Comparison of ENCODE assay signal across 20 cellular contexts in the genomic region with DNA sequence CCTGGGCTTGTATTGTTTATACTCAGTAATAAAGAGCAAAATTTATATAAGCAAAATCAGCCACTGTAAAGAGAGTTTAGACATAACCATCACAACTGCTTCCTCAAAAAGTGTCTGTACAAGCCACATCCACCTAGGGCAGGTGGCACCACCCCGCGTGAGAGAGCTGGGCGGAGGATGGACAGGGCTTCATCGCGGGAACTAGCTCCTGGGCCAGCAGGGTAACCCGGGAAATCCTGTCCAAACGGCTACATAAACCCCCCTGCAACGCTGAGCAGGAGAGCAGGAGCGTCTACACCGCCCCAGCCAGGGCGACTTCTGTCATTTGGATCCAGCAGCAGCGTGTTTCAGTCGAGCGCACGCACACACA. TPM values are rescaled to one million over a fixed set of nuclear protein-coding genes. Genes with fewer than 3 reads are reported as not detected.
A peak's percentile ranks its signal among the peaks of the same experiment; 100 is the strongest.
DNase-seq lines count a peak whose midpoint lies in the region; ATAC-seq, FAIRE-seq and TF ChIP-seq lines count a peak whose summit lies in the region.
"Had no signal": no experiment of that assay in that cellular context is flagged by ENCODE, and none has a peak within 500 bp of the region (broad histone marks: within the 10 kb centered on the region; RNA-seq: fewer than 3 reads in every experiment).

No MANE protein-coding gene starts in this region.

- H3K4me1 Mint-ChIP-seq in CD8-positive, alpha-beta memory T cell, result peaks cover 26 to 38% (median 28%) of the 10 kb centered on the region in 3 donors
- peaks cover 27 to 31% of the 10 kb centered on the region in 2 donors for H3K4me1 Mint-ChIP-seq in effector memory CD8-positive, alpha-beta T cell (ENCODE audit: low read depth in 2 of 2)
- H3K4me1 Mint-ChIP-seq in nephron, result peaks cover 5% of the 10 kb centered on the region

- H3K9me3 Mint-ChIP-seq in CD8-positive, alpha-beta memory T cell, result peaks cover 0 to 8% (median 6%) of the 10 kb centered on the region in 5 donors
- H3K9me3 Mint-ChIP-seq in effector memory CD8-positive, alpha-beta T cell, result peaks cover 6 to 13% of the 10 kb centered on the region in 2 donors
- peaks cover 17% of the 10 kb centered on the region for H3K9me3 Mint-ChIP-seq in nephron

- H3K27me3 ChIP-seq in CD8-positive, alpha-beta memory T cell (ENCODE audit: insufficient read depth, low read length, poor library complexity, severe bottlenecking), result peaks cover 13% of the 10 kb centered on the region

- peaks cover 34 to 56% of the 10 kb centered on the region in 2 donors for H3K27me3 Mint-ChIP-seq in CD8-positive, alpha-beta memory T cell
- peaks cover 47 to 81% of the 10 kb centered on the region in 2 donors for H3K27me3 Mint-ChIP-seq in effector memory CD8-positive, alpha-beta T cell
- H3K27me3 Mint-ChIP-seq in nephron (ENCODE audit: low read depth), result peaks cover 86% of the 10 kb centered on the region

- no peaks in the 10 kb centered on the region for H3K9me3 ChIP-seq in CD8-positive, alpha-beta memory T cell (ENCODE audit: low read length)
- H3K9me3 ChIP-seq: vagina had no signal

- no peak for ATAC-seq in effector memory CD8-positive, alpha-beta T cell (replicated peaks)
- ATAC-seq: esophagus mucosa had no signal

- H3K27ac ChIP-seq in CD8-positive, alpha-beta memory T cell (ENCODE audit: low read depth, low read length), result no peak overlapping the region
- H3K27ac ChIP-seq: breast epithelium, vagina had no signal

- peak; percentile 23 for FAIRE-seq in HTR-8/SVneo (lab: Jason Lieb, UNC)

- H3K4me3 ChIP-seq in CD8-positive, alpha-beta memory T cell (ENCODE audit: low read length), result no peak overlapping the region

- TF ChIP-seq CTCF in nephron (IDR thresholded peaks at IDR 0.05; ENCODE audit: unreplicated experiment in 3 of 3), result no peak

- no peaks in the 10 kb centered on the region for H3K36me3 ChIP-seq in CD8-positive, alpha-beta memory T cell (ENCODE audit: insufficient read depth, low read length)
- H3K36me3 ChIP-seq: breast epithelium, vagina had no signal

- no peak for DNase-seq in CD8-positive, alpha-beta memory T cell
- DNase-seq in HTR-8/SVneo (ENCODE audit: insufficient read length, low spot score), result no peak
- no peak for DNase-seq in effector memory CD8-positive, alpha-beta T cell
- no peak for DNase-seq in NCI-H345 (lab: John Stamatoyannopoulos, UW)
- DNase-seq in medulla oblongata (ENCODE audit: extremely low spot score), result no peak
- DNase-seq in UCSD-AML1 (lab: John Stamatoyannopoulos, UW; ENCODE audit: unreplicated experiment), result no peak
- DNase-seq: activated CD4-positive, alpha-beta T cell treated with anti-CD3 and anti-CD28 coated beads, Interleukin-2, amount 10 ng/mL, durations not matched to agents 7 days and 5 days; Calu3; Karpas-422; NCI-H1092; NK-92 treated with Interleukin-12 subunit alpha and Interleukin-12 subunit beta, amount 100 ng/mL, for 24 hours; RPMI8226; stimulated activated CD4-positive, alpha-beta T cell treated with anti-CD3 and anti-CD28 coated beads, Interleukin-2, amount 100 ng/mL, for 48 hours; substantia nigra had no signal

- H3K4me1 ChIP-seq in CD8-positive, alpha-beta memory T cell (ENCODE audit: insufficient read depth, low read length), result peaks cover 14% of the 10 kb centered on the region

- peaks cover 0 to 5% (median 0%) of the 10 kb centered on the region in 3 donors for H3K36me3 Mint-ChIP-seq in CD8-positive, alpha-beta memory T cell
- H3K36me3 Mint-ChIP-seq in effector memory CD8-positive, alpha-beta T cell (ENCODE audit: insufficient read depth), result no peaks in the 10 kb centered on the region
- H3K36me3 Mint-ChIP-seq in nephron (ENCODE audit: low read depth), result no peaks in the 10 kb centered on the region

- peak overlapping the region in 1 of 8 donors; percentile 4 for H3K27ac Mint-ChIP-seq in CD8-positive, alpha-beta memory T cell
- no peak overlapping the region for H3K27ac Mint-ChIP-seq in effector memory CD8-positive, alpha-beta T cell
- no peak overlapping the region for H3K27ac Mint-ChIP-seq in nephron
- H3K27ac Mint-ChIP-seq: activated CD4-positive, alpha-beta T cell treated with anti-CD3 and anti-CD28 coated beads, Interleukin-2, amount 10 ng/mL, durations not matched to agents 7 days and 5 days had no signal

- POLR2A ChIA-PET in CD8-positive, alpha-beta memory T cell (lab: Charles Lee), result no interaction called here

- peak overlapping the region in 5 of 7 donors; percentile 24 to 68 (median 44) for H3K4me3 Mint-ChIP-seq in CD8-positive, alpha-beta memory T cell
- H3K4me3 Mint-ChIP-seq in effector memory CD8-positive, alpha-beta T cell, result peak overlapping the region; percentile 31 to 66
- peak overlapping the region; percentile 31 to 73 (median 60) for H3K4me3 Mint-ChIP-seq in nephron

- CTCF ChIA-PET in CD8-positive, alpha-beta memory T cell (lab: Charles Lee), result no interaction called here

RNA-seq across cellular contexts. Expression of a gene that starts 1.3 kb away (rescaled TPM):
- not detected for total RNA-seq in CD8-positive, alpha-beta memory T cell
- polyA plus RNA-seq in CD8-positive, alpha-beta memory T cell, result not detected
- total RNA-seq: Calu3, lower leg skin, skeletal muscle tissue had no signal
